Comparison of ENCODE assay signal across 8 cellular contexts in genomic region chr19:3968556-3969434, GRCh38. TPM values are rescaled to one million over a fixed set of nuclear protein-coding genes. Genes with fewer than 3 reads are reported as not detected.
DNase-seq lines count a peak whose midpoint lies in the region; ATAC-seq and TF ChIP-seq lines count a peak whose summit lies in the region.

No MANE protein-coding gene starts in this region.

- POLR2A ChIA-PET in HCT116 (lab: Charles Lee): interaction anchor here (0.6 to 5.4 kb wide), 7 partner anchors 11 to 117 kb away, joined by 3 to 60 read pairs (median 5); partner anchors contain the start of gene EEF2

- H3K27ac Mint-ChIP-seq in T-helper 17 cell (peak overlapping the region; percentile 96), naive B cell (peak overlapping the region in 2 of 6 donors; percentile 57 to 84)

- BruUV-seq in HCT116 (replicated peaks; lab: Mats Ljungman, UMichigan): no TSS peak

- no peaks in the 10 kb centered on the region for H3K27me3 ChIP-seq in HCT116 (ENCODE audit: insufficient read depth, low read length)

- CTCF ChIA-PET in HCT116 (lab: Charles Lee): interaction anchor here (0.7 to 1.4 kb wide), 8 partner anchors 16 to 411 kb away, joined by 3 to 11 read pairs (median 3); partner anchors contain the start of gene EEF2

- no peak for TF ChIP-seq POLR2A in HCT116 (IDR thresholded peaks at IDR 0.05; ENCODE audit: borderline replicate concordance, extremely low read depth, insufficient read depth, insufficient read length)

- H3K9me2 ChIP-seq in HCT116 (ENCODE audit: insufficient read depth): no peaks in the 10 kb centered on the region

- TF ChIP-seq CTCF in AG09309 (IDR thresholded peaks at IDR 0.05; ENCODE audit: control insufficient read depth, insufficient read depth, low read depth, low read length, missing control alignments) (no peak), HCT116 (IDR thresholded peaks at IDR 0.05 in 2 of 3, conservative IDR thresholded peaks at IDR 0.05 in 1 of 3; ENCODE audit: borderline replicate concordance in 1 of 3, insufficient read depth in 1 of 3, low read depth in 2 of 3, low read length in 2 of 3) (no peak), fibroblast of mammary gland (conservative IDR thresholded peaks at IDR 0.05; ENCODE audit: control insufficient read depth, insufficient read depth, low read depth, low read length) (no peak)

- H3K9me3 ChIP-seq in HCT116 (ENCODE audit: control insufficient read depth in 1 of 2, insufficient read depth in 1 of 2, low read depth in 1 of 2, low read length in 2 of 2): no peaks in the 10 kb centered on the region
- H3K9me3 ChIP-seq in T-helper 17 cell (ENCODE audit: control insufficient read depth, low read length, poor library complexity, severe bottlenecking): no peaks in the 10 kb centered on the region

- H3K4me1 Mint-ChIP-seq in T-helper 17 cell (peaks cover 19% of the 10 kb centered on the region), naive B cell (peaks cover 15 to 38% (median 27%) of the 10 kb centered on the region in 3 donors)

- H3K9ac ChIP-seq in HCT116 (ENCODE audit: low read length): peak overlapping the region; percentile 99

- no peak overlapping the region for H2AFZ ChIP-seq in HCT116 (ENCODE audit: low read depth, low read length, poor library complexity, severe bottlenecking)

- H3K36me3 ChIP-seq in HCT116 (ENCODE audit: control insufficient read depth in 1 of 2, insufficient read depth in 2 of 2, low read length in 2 of 2): peaks cover 9 to 24% of the 10 kb centered on the region in 2 experiments; a peak in 2 of 4 replicates

- DNase-seq in AG09309 (ENCODE audit: low read depth): peak; percentile 95
- DNase-seq in HCT116 (ENCODE audit: low read depth, low spot score): peak; percentile 85
- DNase-seq in T-helper 17 cell: no peak
- peak; percentile 98 for DNase-seq in fibroblast of mammary gland (ENCODE audit: low read depth)
- no peak for DNase-seq in naive B cell

- no peaks in the 10 kb centered on the region for H4K20me1 ChIP-seq in HCT116 (ENCODE audit: insufficient read depth)

- H3K4me3 ChIP-seq in AG09309 (ENCODE audit: control insufficient read depth, low read depth, low read length) (peak overlapping the region; percentile 93), HCT116 (replicated peaks in 1 of 2; ENCODE audit: low read depth in 1 of 2, low read length in 2 of 2) (peak overlapping the region; percentile 82 to 96; a peak in 3 of 4 replicates), fibroblast of mammary gland (ENCODE audit: control insufficient read depth, low read depth, low read length) (peak overlapping the region; percentile 91)

- peak overlapping the region; percentile 83 for H3K4me2 ChIP-seq in HCT116 (ENCODE audit: low read length)

- no peaks in the 10 kb centered on the region for H3K9me3 Mint-ChIP-seq in naive B cell

- peaks cover 54% of the 10 kb centered on the region for H3K79me2 ChIP-seq in HCT116 (ENCODE audit: insufficient read depth, low read length)

- RAD21 ChIA-PET in HCT116 (lab: Charles Lee; ENCODE audit: low non-redundant PET in 1 of 2, low total read pairs in 2 of 2, uncharacterized antibody in 2 of 2, unreplicated experiment in 2 of 2): no interaction called here

- H3K4me1 ChIP-seq in HCT116 (ENCODE audit: control insufficient read depth in 1 of 2, insufficient read depth in 2 of 2, low read length in 2 of 2): peaks cover 15 to 30% of the 10 kb centered on the region in 2 experiments

- ATAC-seq in HCT116: peak; percentile 59
- no peak for ATAC-seq in T-helper 17 cell
- ATAC-seq in naive B cell (ENCODE audit: low read depth in 2 of 2): no peak
- no peak for ATAC-seq in HG03469 (IDR thresholded peaks at IDR 0.05; ENCODE audit: unreplicated experiment)
- ATAC-seq in HG03196 (IDR thresholded peaks at IDR 0.05; ENCODE audit: unreplicated experiment): no peak
- ATAC-seq in GM19395 (IDR thresholded peaks at IDR 0.05; ENCODE audit: unreplicated experiment): no peak

- H3K27me3 Mint-ChIP-seq in T-helper 17 cell (no peaks in the 10 kb centered on the region), naive B cell (no peaks in the 10 kb centered on the region)

- TF ChIP-seq RAD21 in HCT116 (IDR thresholded peaks at IDR 0.05; ENCODE audit: low read depth): no peak; the same call in 1 of the 2 replicates

- intact Hi-C loops in HCT116 (cut with micrococcal nuclease): no loop called here

- H3K27ac ChIP-seq in HCT116 (ENCODE audit: low read depth, low read length): peak overlapping the region; percentile 76

- H3K4me3 Mint-ChIP-seq in T-helper 17 cell (peak overlapping the region; percentile 94), naive B cell (peak overlapping the region; percentile 7 to 95 (median 82))

- H3K36me3 Mint-ChIP-seq in T-helper 17 cell (ENCODE audit: low read depth) (peaks cover 4% of the 10 kb centered on the region), naive B cell (no peaks in the 10 kb centered on the region)

TF ChIP-seq in HCT116, 20 proteins besides CTCF, POLR2A, EP300 and RAD21:
- TF ChIP-seq SIN3A (IDR thresholded peaks at IDR 0.05; ENCODE audit: low read depth) (no peak), FOSL1 (IDR thresholded peaks at IDR 0.05; ENCODE audit: low read depth) (peak; percentile 62; the same call in 1 of the 2 replicates), SRF (IDR thresholded peaks at IDR 0.05; ENCODE audit: low read depth) (peak; percentile 98), SP1 (IDR thresholded peaks at IDR 0.05; ENCODE audit: low read depth) (peak; percentile 6; the same call in 1 of the 2 replicates), JUND (IDR thresholded peaks at IDR 0.05) (peak; percentile 76), ELF1 (IDR thresholded peaks at IDR 0.05; ENCODE audit: borderline replicate concordance, low read depth) (no peak)
- TF ChIP-seq, protein P1, sequence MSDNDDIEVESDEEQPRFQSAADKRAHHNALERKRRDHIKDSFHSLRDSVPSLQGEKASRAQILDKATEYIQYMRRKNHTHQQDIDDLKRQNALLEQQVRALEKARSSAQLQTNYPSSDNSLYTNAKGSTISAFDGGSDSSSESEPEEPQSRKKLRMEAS (IDR thresholded peaks at IDR 0.05): 0 out of 2 replicates have a peak, but pooled peaks have one; percentile 21
- TF ChIP-seq, protein P2, sequence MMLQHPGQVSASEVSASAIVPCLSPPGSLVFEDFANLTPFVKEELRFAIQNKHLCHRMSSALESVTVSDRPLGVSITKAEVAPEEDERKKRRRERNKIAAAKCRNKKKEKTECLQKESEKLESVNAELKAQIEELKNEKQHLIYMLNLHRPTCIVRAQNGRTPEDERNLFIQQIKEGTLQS (IDR thresholded peaks at IDR 0.05): no peak; the same call in 1 of the 2 replicates

RNA-seq across cellular contexts. Expression of gene DAPK3, which starts 2.1 kb away (rescaled TPM):
- total RNA-seq in HCT116 (2021; ENCODE audit: unreplicated experiment) (54.8 TPM), T-helper 17 cell (10 to 100 TPM; 28.7 to 31.3 TPM)
- 48.0 and 62.1 TPM in 2 replicates for polyA plus RNA-seq in HCT116 (2012)
- polyA plus RNA-seq in naive B cell (ENCODE audit: low read depth in 6 of 6): 10 to 100 TPM in 5 of 6 donors, 1 to 10 TPM in 1; 9.4 to 30.8 (median 20.2) TPM

RNA-seq across cellular contexts. Expression of gene EEF2, which starts 16.5 kb away (rescaled TPM):
- total RNA-seq in HCT116 (2021; ENCODE audit: unreplicated experiment) (3,796 TPM), T-helper 17 cell (1,000 to 10,000 TPM; 2,788 to 2,859 TPM)
- 3,320 and 3,735 TPM in 2 replicates for polyA plus RNA-seq in HCT116 (2012)
- 100 to 1,000 TPM; 315 to 696 (median 594) TPM for polyA plus RNA-seq in naive B cell (ENCODE audit: low read depth in 6 of 6)

RNA-seq across cellular contexts. Expression of gene NMRK2, which starts 35.9 kb away (rescaled TPM):
- total RNA-seq in HCT116 (2021; ENCODE audit: unreplicated experiment) (not detected), T-helper 17 cell (not detected)
- not detected in 2 replicates for polyA plus RNA-seq in HCT116 (2012)
- polyA plus RNA-seq in naive B cell (ENCODE audit: low read depth in 6 of 6): not detected

RNA-seq across cellular contexts. Expression of gene PIAS4, which starts 38.7 kb away (rescaled TPM):
- total RNA-seq in HCT116 (2021; ENCODE audit: unreplicated experiment): 28.4 TPM
- 15.6 and 19.9 TPM in 2 replicates for polyA plus RNA-seq in HCT116 (2012)
- total RNA-seq in T-helper 17 cell: 10 to 100 TPM; 20.8 to 22.7 TPM
- polyA plus RNA-seq in naive B cell (ENCODE audit: low read depth in 6 of 6): 10 to 100 TPM in 1 of 6 donors, 1 to 10 TPM in 5; 5.1 to 12.1 (median 6.1) TPM

Comparison
In these comparisons a context has a peak if more than half of its experiments do, and no peak if none do; other contexts are left out.
1. DNase-seq: peak in AG09309 (single experiment), HCT116 (single experiment) and fibroblast of mammary gland (single experiment); none in T-helper 17 cell (0 of 3) and naive B cell (single experiment).
2. Peak in every context shown above with its lines, with median percentiles within 50 percentile points of each other: H3K4me3 ChIP-seq.